Comparison of ENCODE assay signal across 8 cellular contexts in genomic region chr3:119469378-119470189, GRCh38. TPM values are rescaled to one million over a fixed set of nuclear protein-coding genes. Genes with fewer than 3 reads are reported as not detected.
DNase-seq lines count a peak whose midpoint lies in the region; FAIRE-seq and TF ChIP-seq lines count a peak whose summit lies in the region.

No MANE protein-coding gene starts in this region.

- DNase-seq in CD8-positive, alpha-beta memory T cell = peak in 1 of 5 donors; percentile 28
- peak; percentile 53 for DNase-seq in GM20000 (ENCODE audit: low spot score)
- peak; percentile 18 for DNase-seq in LHCN-M2 (ENCODE audit: low read depth)
- DNase-seq in adrenal gland = peak in 3 of 7 donors; percentile 3 to 56 (median 17)
- peak in 1 of 3 donors; percentile 10 for DNase-seq in immature natural killer cell
- no peak for DNase-seq in small intestine
- DNase-seq in DMS114 treated with DMSO at 0.1 percent for 48 hours (lab: John Stamatoyannopoulos, UW; ENCODE audit: unreplicated experiment) = no peak
- no peak for DNase-seq in SK-N-DZ (ENCODE audit: low spot score)

- H3K4me1 Mint-ChIP-seq in CD8-positive, alpha-beta memory T cell = peaks cover 28 to 44% (median 36%) of the 10 kb centered on the region in 3 donors
- peaks cover 33 to 37% of the 10 kb centered on the region in 2 donors for H3K4me1 Mint-ChIP-seq in immature natural killer cell

- no peak for FAIRE-seq in small intestine (lab: Jason Lieb, UNC)

- peak overlapping the region; percentile 92 to 97 (median 95) for H3K4me3 Mint-ChIP-seq in CD8-positive, alpha-beta memory T cell
- H3K4me3 Mint-ChIP-seq in immature natural killer cell = peak overlapping the region; percentile 92 to 97 (median 94)

- H3K27me3 ChIP-seq in CD8-positive, alpha-beta memory T cell (ENCODE audit: insufficient read depth, low read length, poor library complexity, severe bottlenecking) = no peaks in the 10 kb centered on the region
- no peaks in the 10 kb centered on the region for H3K27me3 ChIP-seq in adrenal gland
- no peaks in the 10 kb centered on the region for H3K27me3 ChIP-seq in small intestine (ENCODE audit: control insufficient read depth in 2 of 2, insufficient read depth in 2 of 2, low read length in 2 of 2)

- H3K36me3 Mint-ChIP-seq in CD8-positive, alpha-beta memory T cell = peaks cover 7 to 35% (median 8%) of the 10 kb centered on the region in 3 donors
- peaks cover 6 to 13% (median 13%) of the 10 kb centered on the region in 3 donors for H3K36me3 Mint-ChIP-seq in immature natural killer cell

- intact Hi-C loops in adrenal gland (cut with DNase I) = no loop called here

- peak overlapping the region; percentile 95 for H3K4me3 ChIP-seq in CD8-positive, alpha-beta memory T cell (ENCODE audit: low read length)
- H3K4me3 ChIP-seq in adrenal gland (peak overlapping the region in 3 of 4 donors; percentile 71 to 98 (median 74)), small intestine (ENCODE audit: low read depth in 1 of 2, low read length in 2 of 2) (peak overlapping the region; percentile 86 to 95)

- H3K27ac Mint-ChIP-seq in CD8-positive, alpha-beta memory T cell = peak overlapping the region; percentile 83 to 97 (median 92)
- peak overlapping the region; percentile 84 to 97 (median 90) for H3K27ac Mint-ChIP-seq in immature natural killer cell

- H3K27ac ChIP-seq in CD8-positive, alpha-beta memory T cell (ENCODE audit: low read depth, low read length) = peak overlapping the region; percentile 88
- H3K27ac ChIP-seq in adrenal gland = peak overlapping the region in 3 of 5 donors; percentile 75 to 83 (median 81)
- peak overlapping the region in 1 of 2 donors; percentile 91 for H3K27ac ChIP-seq in small intestine (ENCODE audit: low read depth in 1 of 2, low read length in 1 of 2)

- CTCF ChIA-PET in CD8-positive, alpha-beta memory T cell (lab: Charles Lee) = interaction anchor here (1.0 to 1.9 kb wide), 7 partner anchors 10 to 195 kb away, joined by 3 to 7 read pairs (median 4); partner anchors contain the start of gene TIMMDC1

- no peak for TF ChIP-seq POLR2A in adrenal gland (IDR thresholded peaks at IDR 0.05)

- no peaks in the 10 kb centered on the region for H3K9me3 ChIP-seq in CD8-positive, alpha-beta memory T cell (ENCODE audit: low read length)
- H3K9me3 ChIP-seq in adrenal gland (replicated peaks in 1 of 3) = no peaks in the 10 kb centered on the region
- no peaks in the 10 kb centered on the region for H3K9me3 ChIP-seq in small intestine (ENCODE audit: control insufficient read depth, low read depth)

- H3K4me1 ChIP-seq in CD8-positive, alpha-beta memory T cell (ENCODE audit: insufficient read depth, low read length) = peaks cover 26% of the 10 kb centered on the region
- H3K4me1 ChIP-seq in adrenal gland (replicated peaks in 1 of 2) (peaks cover 6 to 19% of the 10 kb centered on the region in 2 donors), small intestine (ENCODE audit: control insufficient read depth in 2 of 2, insufficient read depth in 1 of 2, low read depth in 1 of 2, low read length in 1 of 2) (peaks cover 6 to 8% of the 10 kb centered on the region in 2 donors)

- WGBS in adrenal gland, 4 donors = 7 to 12% (median 10%) methylated on average over 15 to 17 of the region's 17 CpGs
- 10 to 14% (median 13%) methylated on average over 17 of the region's 17 CpGs for WGBS in small intestine, 3 donors

- POLR2A ChIA-PET in CD8-positive, alpha-beta memory T cell (lab: Charles Lee) = interaction anchor here (0.6 to 3.7 kb wide), 2 partner anchors 29 to 168 kb away, joined by 3 to 37 read pairs; partner anchors contain the start of gene TIMMDC1

- TF ChIP-seq CTCF in GM20000 (IDR thresholded peaks at IDR 0.05; ENCODE audit: extremely low read depth, missing control alignments) (no peak), adrenal gland (IDR thresholded peaks at IDR 0.05) (no peak)

- peaks cover 6% of the 10 kb centered on the region for H3K36me3 ChIP-seq in CD8-positive, alpha-beta memory T cell (ENCODE audit: insufficient read depth, low read length)
- H3K36me3 ChIP-seq in adrenal gland (replicated peaks in 1 of 2) (peaks cover 0 to 11% of the 10 kb centered on the region in 2 donors), small intestine (ENCODE audit: control insufficient read depth in 2 of 2, insufficient read depth in 2 of 2, low read length in 2 of 2) (peaks cover 2 to 5% of the 10 kb centered on the region in 2 donors)

- no peaks in the 10 kb centered on the region for H3K9me3 Mint-ChIP-seq in CD8-positive, alpha-beta memory T cell
- H3K9me3 Mint-ChIP-seq in immature natural killer cell = no peaks in the 10 kb centered on the region

- no peaks in the 10 kb centered on the region for H3K27me3 Mint-ChIP-seq in CD8-positive, alpha-beta memory T cell
- H3K27me3 Mint-ChIP-seq in immature natural killer cell (ENCODE audit: low read depth in 3 of 3) = peaks cover 0 to 2% (median 2%) of the 10 kb centered on the region in 3 donors

RNA-seq across cellular contexts. Expression of gene POGLUT1, which starts 0.8 kb away (rescaled TPM):
- 10 to 100 TPM; 26.9 to 29.6 TPM for total RNA-seq in CD8-positive, alpha-beta memory T cell
- 33.0 TPM for polyA plus RNA-seq in CD8-positive, alpha-beta memory T cell
- 17.9 and 19.1 TPM in 2 replicates for total RNA-seq in LHCN-M2 (2014; rRNA removed)
- polyA plus RNA-seq in LHCN-M2 (2012) = 5.3 TPM
- 10 to 100 TPM; 14.6 to 30.9 (median 18.2) TPM for total RNA-seq in adrenal gland
- polyA plus RNA-seq in adrenal gland = 10 to 100 TPM; 12.7 to 24.8 (median 13.8) TPM
- polyA plus RNA-seq in immature natural killer cell = 10 to 100 TPM; 33.8 to 57.7 (median 41.1) TPM
- polyA plus RNA-seq in small intestine = 1 to 10 TPM; 4.6 to 10.0 (median 8.5) TPM
- 22.1 and 23.9 TPM in 2 replicates for polyA plus RNA-seq in SK-N-DZ (2014; cell fraction: cytosol; rRNA removed)
- polyA plus RNA-seq in SK-N-DZ (2014; cell fraction: nucleus; rRNA removed) = 31.6 and 37.2 TPM in 2 replicates

RNA-seq across cellular contexts. Expression of gene TMEM39A, which starts 6.2 kb away (rescaled TPM):
- 10 to 100 TPM; 44.4 to 45.3 TPM for total RNA-seq in CD8-positive, alpha-beta memory T cell
- 22.1 TPM for polyA plus RNA-seq in CD8-positive, alpha-beta memory T cell
- total RNA-seq in LHCN-M2 (2014; rRNA removed) (34.3 and 39.7 TPM in 2 replicates), adrenal gland (10 to 100 TPM; 31.3 to 70.5 (median 37.5) TPM)
- polyA plus RNA-seq in LHCN-M2 (2012) = 16.2 TPM
- polyA plus RNA-seq in adrenal gland (10 to 100 TPM; 10.4 to 40.4 (median 16.2) TPM), immature natural killer cell (10 to 100 TPM in 1 of 3 donors, 1 to 10 TPM in 2; 6.5 to 21.6 (median 8.7) TPM), small intestine (1 to 10 TPM; 4.2 to 9.1 (median 4.6) TPM)
- polyA plus RNA-seq in SK-N-DZ (2014; cell fraction: cytosol; rRNA removed) = 27.2 and 28.4 TPM in 2 replicates
- polyA plus RNA-seq in SK-N-DZ (2014; cell fraction: nucleus; rRNA removed) = 60.2 and 90.7 TPM in 2 replicates

RNA-seq across cellular contexts. Expression of gene TIMMDC1, which starts 28.8 kb away (rescaled TPM):
- 100 to 1,000 TPM; 152 to 158 TPM for total RNA-seq in CD8-positive, alpha-beta memory T cell
- polyA plus RNA-seq in CD8-positive, alpha-beta memory T cell = 81.1 TPM
- total RNA-seq in LHCN-M2 (2014; rRNA removed) = 61.1 and 63.0 TPM in 2 replicates
- polyA plus RNA-seq in LHCN-M2 (2012) = 77.7 TPM
- 100 to 1,000 TPM in 3 of 8 donors, 10 to 100 TPM in 5; 53.9 to 147 (median 91.3) TPM for total RNA-seq in adrenal gland
- 100 to 1,000 TPM in 1 of 3 donors, 10 to 100 TPM in 2; 69.9 to 141 (median 71.0) TPM for polyA plus RNA-seq in adrenal gland
- 10 to 100 TPM; 54.3 to 78.4 (median 69.4) TPM for polyA plus RNA-seq in immature natural killer cell
- 10 to 100 TPM; 42.7 to 76.7 (median 56.1) TPM for polyA plus RNA-seq in small intestine
- 74.1 and 81.0 TPM in 2 replicates for polyA plus RNA-seq in SK-N-DZ (2014; cell fraction: cytosol; rRNA removed)
- 87.4 and 94.6 TPM in 2 replicates for polyA plus RNA-seq in SK-N-DZ (2014; cell fraction: nucleus; rRNA removed)

Comparison
In these comparisons a context has a peak if more than half of its experiments do, and no peak if none do; other contexts are left out.
1. DNase-seq: peak in GM20000 (single experiment) and LHCN-M2 (single experiment); none in small intestine (single experiment), DMS114 treated with DMSO at 0.1 percent for 48 hours (single experiment) and SK-N-DZ (single experiment).
2. Peak in every context shown above with its lines, with median percentiles within 50 percentile points of each other: H3K4me3 ChIP-seq.